Comparison of ENCODE assay signal across 8 cellular contexts in genomic region chr2:237923507-237924163, GRCh38. TPM values are rescaled to one million over a fixed set of nuclear protein-coding genes. Genes with fewer than 3 reads are reported as not detected.
DNase-seq lines count a peak whose midpoint lies in the region; ATAC-seq and TF ChIP-seq lines count a peak whose summit lies in the region.

No MANE protein-coding gene starts in this region.

- peak overlapping the region; percentile 78 for H2AFZ ChIP-seq in KMS-11 (ENCODE audit: low read depth)

- H3K4me2 ChIP-seq in KMS-11, result peak overlapping the region; percentile 29; the same call in 1 of the 2 replicates

- no peaks in the 10 kb centered on the region for H3K36me3 Mint-ChIP-seq in activated B cell treated with CpG ODN at 0.5 μM for 24 hours (ENCODE audit: low read depth)

- peak overlapping the region; percentile 55 for H3K4me3 Mint-ChIP-seq in activated B cell treated with CpG ODN at 0.5 μM for 24 hours

- H3K27me3 Mint-ChIP-seq in activated B cell treated with CpG ODN at 0.5 μM for 24 hours, result peaks cover 2% of the 10 kb centered on the region

- intact Hi-C loops in activated B cell treated with CpG ODN at 0.5 μM for 24 hours (cut with micrococcal nuclease), result loop anchor here (1.0 to 5.0 kb wide), 7 partner anchors 25 to 340 kb away; partner anchors contain the start of genes ERFE, RAMP1 and SCLY

- H4K20me1 ChIP-seq in KMS-11 (ENCODE audit: insufficient read depth), result no peaks in the 10 kb centered on the region

- no peaks in the 10 kb centered on the region for H3K36me3 ChIP-seq in KMS-11 (ENCODE audit: insufficient read depth)

- peaks cover 14% of the 10 kb centered on the region for H3K4me1 Mint-ChIP-seq in activated B cell treated with CpG ODN at 0.5 μM for 24 hours

- POLR2A ChIA-PET in activated B cell treated with CpG ODN at 0.5 μM for 24 hours (lab: Charles Lee), result interaction anchor here (1.0 to 2.2 kb wide), 2 partner anchors 18 to 25 kb away, joined by 3 to 10 read pairs; no protein-coding TSS in a partner anchor

- H3K27ac Mint-ChIP-seq in activated B cell treated with CpG ODN at 0.5 μM for 24 hours, result peak overlapping the region; percentile 35

- no peaks in the 10 kb centered on the region for H3K79me2 ChIP-seq in KMS-11 (ENCODE audit: insufficient read depth, low read depth)

- peak overlapping the region; percentile 31 for H3K4me3 ChIP-seq in AG09309 (ENCODE audit: control insufficient read depth, low read depth, low read length)
- H3K4me3 ChIP-seq in KMS-11 (IDR thresholded peaks at IDR 0.05; ENCODE audit: insufficient read depth, low read depth, low read length), result no peak overlapping the region

- peak; percentile 65 for TF ChIP-seq CTCF in AG09309 (IDR thresholded peaks at IDR 0.05; ENCODE audit: control insufficient read depth, insufficient read depth, low read depth, low read length, missing control alignments)
- peak; percentile 82 for TF ChIP-seq CTCF in KMS-11 (conservative IDR thresholded peaks at IDR 0.05; ENCODE audit: low read depth, low read length)
- TF ChIP-seq CTCF in activated B cell treated with CpG ODN at 0.5 μM for 24 hours (IDR thresholded peaks at IDR 0.05), result peak; percentile 81

- H3K27me3 ChIP-seq in KMS-11 (ENCODE audit: insufficient read depth, low read depth), result no peaks in the 10 kb centered on the region

- no peak for DNase-seq in AG09309 (ENCODE audit: low read depth)
- DNase-seq in activated B cell treated with CpG ODN at 0.5 μM for 24 hours, result peak; percentile 80
- peak in 16 of 61 donors; percentile 7 to 60 (median 17) for DNase-seq in caudate nucleus (lab: John Stamatoyannopoulos, UW)
- DNase-seq in left lobe of liver (ENCODE audit: low spot score), result peak; percentile 64
- peak; percentile 65 to 85 for DNase-seq in stimulated activated CD4-positive, alpha-beta T cell treated with anti-CD3 and anti-CD28 coated beads, Interleukin-4, amount 100 ng/mL, for 4 hours

- peaks cover 48% of the 10 kb centered on the region for H3K4me1 ChIP-seq in KMS-11 (ENCODE audit: low read depth, poor library complexity, severe bottlenecking)

- ATAC-seq in GM19455 (IDR thresholded peaks at IDR 0.05; ENCODE audit: unreplicated experiment), result peak; percentile 95
- ATAC-seq in activated B cell treated with CpG ODN at 0.5 μM for 24 hours (ENCODE audit: low read depth), result peak; percentile 100
- ATAC-seq in left lobe of liver, result peak; percentile 98
- no peak for ATAC-seq in HG03378 (IDR thresholded peaks at IDR 0.05; ENCODE audit: unreplicated experiment)

- no peak overlapping the region for H3K27ac ChIP-seq in KMS-11
- H3K27ac ChIP-seq in caudate nucleus (ENCODE audit: low read depth, low read length), result peak overlapping the region; percentile 52

- CTCF ChIA-PET in activated B cell treated with CpG ODN at 0.5 μM for 24 hours (lab: Charles Lee), result interaction anchor here (0.7 to 1.5 kb wide), 9 partner anchors 10 to 340 kb away, joined by 3 to 6 read pairs (median 3); no protein-coding TSS in a partner anchor

- H3K9ac ChIP-seq in KMS-11, result peak overlapping the region; percentile 51; the same call in 1 of the 2 replicates

- H3K9me3 Mint-ChIP-seq in activated B cell treated with CpG ODN at 0.5 μM for 24 hours, result no peaks in the 10 kb centered on the region

RNA-seq across cellular contexts. Expression of gene UBE2F, which starts 43.2 kb away (rescaled TPM):
- total RNA-seq in activated B cell treated with CpG ODN at 0.5 μM for 24 hours (32.4 and 41.2 TPM in 2 replicates), left lobe of liver (29.3 TPM)
